In the genomic region with DNA sequence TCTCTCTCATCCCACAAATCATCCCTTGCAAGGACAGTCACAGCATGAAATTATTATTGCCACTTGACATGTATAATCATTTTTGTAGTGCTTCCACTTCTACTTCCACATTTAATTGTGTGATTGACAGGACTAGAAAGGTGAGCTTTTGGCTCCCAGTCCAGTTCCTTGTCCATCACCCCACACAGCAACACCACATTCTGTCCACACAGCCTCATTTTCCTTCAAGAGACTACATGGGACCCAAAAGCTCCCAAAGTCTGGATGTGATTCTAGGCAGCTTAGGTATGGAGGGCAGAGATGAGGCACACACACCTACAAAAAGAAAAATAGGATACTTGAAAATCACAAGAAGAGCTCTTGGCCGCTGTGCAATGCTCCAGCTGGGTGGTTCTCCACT, we compare ENCODE assay signal across 33 cellular contexts.
"Had no signal": no experiment of that assay in that cellular context is flagged by ENCODE, and none has a peak within 500 bp of the region (broad histone marks: within the 10 kb centered on the region; RNA-seq: fewer than 3 reads in every experiment).

No MANE protein-coding gene starts in this region.

- H3K9me3 ChIP-seq: MG63 had no signal

- H2AFZ ChIP-seq: PC-9 had no signal

- H3K27me3 Mint-ChIP-seq: activated CD4-positive, alpha-beta memory T cell treated with anti-CD3 and anti-CD28 coated beads for 36 hours; T-helper 17 cell had no signal

- H3K27ac Mint-ChIP-seq: activated CD4-positive, alpha-beta memory T cell treated with anti-CD3 and anti-CD28 coated beads for 36 hours; activated naive CD4-positive, alpha-beta T cell treated with anti-CD3 and anti-CD28 coated beads for 36 hours; activated naive CD8-positive, alpha-beta T cell treated with anti-CD3 and anti-CD28 coated beads for 36 hours; activated T-helper 1 cell treated with anti-CD3 and anti-CD28 coated beads, Interleukin-12 subunit alpha, Interleukin-12 subunit beta, Interleukin-2, Interleukin-4 antibody, amounts not matched to agents 30 ng/mL and 10 ng/mL and 1 ng/mL, durations not matched to agents 14 hours and 24 hours and 36 hours; T-cell; T-helper 17 cell; WTC11 had no signal

- H3K4me3 ChIP-seq: MG63, PC-9 had no signal

- H3K9me3 Mint-ChIP-seq: activated T-cell treated with anti-CD3 and anti-CD28 coated beads, Interleukin-2, amount 50 U/mL, for 4 hours; activated T-helper 1 cell treated with anti-CD3 and anti-CD28 coated beads, Interleukin-12 subunit alpha, Interleukin-12 subunit beta, Interleukin-2, Interleukin-4 antibody, amounts not matched to agents 30 ng/mL and 10 ng/mL and 1 ng/mL, durations not matched to agents 14 hours and 24 hours and 36 hours had no signal

- H3K36me3 ChIP-seq: brain microvascular endothelial cell, MG63 had no signal

- H3K27me3 ChIP-seq: brain microvascular endothelial cell, MG63 had no signal

- FAIRE-seq: RCC 7860 had no signal

- H3K36me3 Mint-ChIP-seq: activated CD4-positive, alpha-beta memory T cell treated with anti-CD3 and anti-CD28 coated beads for 36 hours; T-cell; WTC11 had no signal

- ATAC-seq: Right ventricle myocardium inferior, SK-N-SH treated with all-trans-retinoic acid at 6 μM for 48 hours, T-cell, T-helper 17 cell, WTC11 had no signal

- H3K4me3 Mint-ChIP-seq: activated CD4-positive, alpha-beta memory T cell treated with anti-CD3 and anti-CD28 coated beads for 36 hours; activated naive CD4-positive, alpha-beta T cell treated with anti-CD3 and anti-CD28 coated beads for 36 hours; activated naive CD8-positive, alpha-beta T cell treated with anti-CD3 and anti-CD28 coated beads for 36 hours; activated T-cell treated with anti-CD3 and anti-CD28 coated beads, Interleukin-2, amount 50 U/mL, for 4 hours; activated T-helper 1 cell treated with anti-CD3 and anti-CD28 coated beads, Interleukin-12 subunit alpha, Interleukin-12 subunit beta, Interleukin-2, Interleukin-4 antibody, amounts not matched to agents 30 ng/mL and 10 ng/mL and 1 ng/mL, durations not matched to agents 14 hours and 24 hours and 36 hours; T-cell; T-helper 17 cell; WTC11 had no signal

- H3K27ac ChIP-seq: brain microvascular endothelial cell, PC-9, RWPE1 had no signal

- H3K4me2 ChIP-seq: PC-9 had no signal

- DNase-seq: activated CD4-positive, alpha-beta memory T cell treated with anti-CD3 and anti-CD28 coated beads for 36 hours; activated CD4-positive, alpha-beta T cell treated with anti-CD3 and anti-CD28 coated beads for 4 hours; activated CD4-positive, alpha-beta T cell treated with anti-CD3 and anti-CD28 coated beads, Interleukin-2, amount 50 U/mL, for 1 hour; activated CD4-positive, CD25-positive, alpha-beta regulatory T cell treated with anti-CD3 and anti-CD28 coated beads, Interleukin-2, amount 50 U/mL, for 72 hours; activated CD8-positive, alpha-beta memory T cell treated with anti-CD3 and anti-CD28 coated beads, Interleukin-2, amount 50 U/mL, for 4 hours; activated gamma-delta T cell treated with Interleukin-2 at 50 U/mL for 16 hours; activated naive CD4-positive, alpha-beta T cell treated with anti-CD3 and anti-CD28 coated beads for 36 hours; activated naive CD8-positive, alpha-beta T cell treated with anti-CD3 and anti-CD28 coated beads for 36 hours; activated T-cell treated with anti-CD3 and anti-CD28 coated beads for 4 hours; activated T-cell treated with anti-CD3 and anti-CD28 coated beads, Interleukin-2, amount 50 U/mL, for 4 hours; amniotic stem cell; aorta; brain microvascular endothelial cell; central memory CD4-positive, alpha-beta T cell; Kasumi-1; NCI-H1048; NCI-H1436 treated with DMSO at 0.1 percent for 48 hours; NCI-H1694 treated with DMSO at 0.1 percent for 48 hours; NCI-H2029; NCI-H345; NCI-H526; NCI-H748 treated with DMSO at 0.1 percent for 48 hours; PC-9; SIG-M5; T-cell; T-helper 17 cell had no signal
